2 cellular contexts compared by ENCODE assay signal in the genomic region with DNA sequence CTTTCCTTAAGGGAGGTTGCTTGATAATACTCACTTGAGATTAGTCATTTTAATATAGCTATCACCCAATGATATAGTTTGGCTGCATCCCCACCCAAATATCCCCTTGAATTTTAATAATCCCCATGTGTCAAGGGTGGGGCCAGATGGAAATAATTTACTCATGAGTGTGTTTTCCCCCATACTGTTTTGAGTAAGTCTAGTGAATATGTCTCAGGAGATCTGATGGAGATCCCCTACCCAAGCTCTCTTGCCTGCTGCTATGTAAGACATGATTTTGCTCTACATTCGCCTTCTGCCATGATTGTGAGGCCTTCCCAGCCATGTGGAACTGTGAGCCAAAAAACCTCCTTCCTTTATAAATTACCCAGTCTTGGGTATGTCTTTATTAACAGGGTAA.
TF ChIP-seq lines count a peak whose summit lies in the region.

No MANE protein-coding gene starts in this region.

TF ChIP-seq in HCT116, 20 proteins besides CTCF, POLR2A, EP300 and RAD21 (continued from another document):
- TF ChIP-seq YY1 (IDR thresholded peaks at IDR 0.05; ENCODE audit: extremely low read depth, insufficient replicate concordance, low read depth, low read length) (no peak), CBX3 (IDR thresholded peaks at IDR 0.05; ENCODE audit: low read depth) (no peak)

TF ChIP-seq in GM12878, 131 proteins besides CTCF, POLR2A, EP300 and RAD21 (continued from another document):
- TF ChIP-seq, protein P1, sequence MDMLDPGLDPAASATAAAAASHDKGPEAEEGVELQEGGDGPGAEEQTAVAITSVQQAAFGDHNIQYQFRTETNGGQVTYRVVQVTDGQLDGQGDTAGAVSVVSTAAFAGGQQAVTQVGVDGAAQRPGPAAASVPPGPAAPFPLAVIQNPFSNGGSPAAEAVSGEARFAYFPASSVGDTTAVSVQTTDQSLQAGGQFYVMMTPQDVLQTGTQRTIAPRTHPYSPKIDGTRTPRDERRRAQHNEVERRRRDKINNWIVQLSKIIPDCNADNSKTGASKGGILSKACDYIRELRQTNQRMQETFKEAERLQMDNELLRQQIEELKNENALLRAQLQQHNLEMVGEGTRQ (IDR thresholded peaks at IDR 0.05; ENCODE audit: borderline replicate concordance, low read depth, low read length) = no peak
- TF ChIP-seq KDM1A (IDR thresholded peaks at IDR 0.05; ENCODE audit: borderline replicate concordance) = no peak
- TF ChIP-seq TCF3 (IDR thresholded peaks at IDR 0.05; ENCODE audit: borderline replicate concordance, insufficient read depth, low read depth, low read length) = no peak
- no peak for TF ChIP-seq DPF2 (IDR thresholded peaks at IDR 0.05)
- TF ChIP-seq PML (IDR thresholded peaks at IDR 0.05; ENCODE audit: low read length) = no peak
- no peak for TF ChIP-seq ASH2L (IDR thresholded peaks at IDR 0.05; ENCODE audit: borderline replicate concordance, low read depth)
- TF ChIP-seq SREBF2 (IDR thresholded peaks at IDR 0.05; ENCODE audit: low read length) = no peak
- TF ChIP-seq POLR2AphosphoS2 (IDR thresholded peaks at IDR 0.05; ENCODE audit: low read depth, low read length) = no peak
- TF ChIP-seq, protein P2, sequence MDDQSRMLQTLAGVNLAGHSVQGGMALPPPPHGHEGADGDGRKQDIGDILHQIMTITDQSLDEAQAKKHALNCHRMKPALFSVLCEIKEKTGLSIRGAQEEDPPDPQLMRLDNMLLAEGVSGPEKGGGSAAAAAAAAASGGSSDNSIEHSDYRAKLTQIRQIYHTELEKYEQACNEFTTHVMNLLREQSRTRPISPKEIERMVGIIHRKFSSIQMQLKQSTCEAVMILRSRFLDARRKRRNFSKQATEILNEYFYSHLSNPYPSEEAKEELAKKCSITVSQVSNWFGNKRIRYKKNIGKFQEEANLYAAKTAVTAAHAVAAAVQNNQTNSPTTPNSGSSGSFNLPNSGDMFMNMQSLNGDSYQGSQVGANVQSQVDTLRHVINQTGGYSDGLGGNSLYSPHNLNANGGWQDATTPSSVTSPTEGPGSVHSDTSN (IDR thresholded peaks at IDR 0.05; ENCODE audit: insufficient replicate concordance, low read depth, low read length) = no peak
TF ChIP-seq in GM12878: peak in this region for 0.
